ENCODE assay signal across 18 cellular contexts in the genomic region with DNA sequence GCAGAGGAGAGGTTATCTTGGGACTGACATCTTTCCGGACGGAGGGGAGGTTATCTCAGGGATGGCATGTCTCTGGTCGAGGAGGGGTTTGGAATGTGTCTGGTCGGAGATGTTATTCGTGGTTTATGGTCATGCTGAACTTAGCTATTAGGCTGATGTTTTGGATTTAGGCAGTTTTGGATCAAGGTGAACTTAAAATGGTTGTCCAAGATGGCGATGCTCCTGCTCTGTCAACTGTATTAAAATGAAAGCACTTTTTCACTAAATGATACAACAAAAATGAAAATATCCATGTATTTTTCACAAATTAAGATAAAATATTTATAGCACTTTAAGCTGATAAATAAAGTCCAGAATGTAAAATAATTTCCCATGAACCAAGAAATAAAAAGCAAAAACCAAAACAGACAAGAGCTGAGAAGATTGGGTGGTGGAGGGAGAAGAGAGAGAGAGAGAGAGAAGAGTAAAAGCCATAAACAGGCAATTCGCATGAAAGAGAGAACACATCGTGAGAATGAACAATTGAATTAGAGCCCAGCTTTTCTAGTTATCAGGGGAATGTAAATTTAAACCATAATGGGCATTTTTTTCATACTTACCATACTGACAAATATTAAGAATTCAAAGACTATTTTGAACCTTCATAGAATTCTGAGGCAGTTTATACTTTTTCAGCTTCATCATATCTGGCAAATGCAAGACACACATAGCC.
"Had no signal": no experiment of that assay in that cellular context is flagged by ENCODE, and none has a peak within 500 bp of the region (broad histone marks: within the 10 kb centered on the region; RNA-seq: fewer than 3 reads in every experiment).

No MANE protein-coding gene starts in this region.

- H3K9ac ChIP-seq: KMS-11 had no signal

- H3K4me1 ChIP-seq: SJSA1 had no signal

- H3K4me3 ChIP-seq: SJSA1, SK-N-MC had no signal

- H3K27me3 ChIP-seq: SJSA1 had no signal

- H3K4me2 ChIP-seq: KMS-11 had no signal

- DNase-seq: Kasumi-1, MM.1S, NCI-H1092 treated with DMSO at 0.1 percent for 48 hours, NCI-H1436, NCI-H187, NCI-H2029, NCI-H2081 treated with DMSO at 0.1 percent for 48 hours, NCI-H2171 treated with DMSO at 0.1 percent for 48 hours, NCI-H2227 treated with DMSO at 0.1 percent for 48 hours, NCI-H524, NCI-H526 treated with DMSO at 0.1 percent for 48 hours, NCI-H774, Right ventricle myocardium superior, RPMI8226, SIG-M5 had no signal

- H3K27ac ChIP-seq: KMS-11, SJSA1, SK-N-MC had no signal

- H3K36me3 ChIP-seq: SJSA1 had no signal
